ENCODE assay signal across 1 cellular context in the genomic region with DNA sequence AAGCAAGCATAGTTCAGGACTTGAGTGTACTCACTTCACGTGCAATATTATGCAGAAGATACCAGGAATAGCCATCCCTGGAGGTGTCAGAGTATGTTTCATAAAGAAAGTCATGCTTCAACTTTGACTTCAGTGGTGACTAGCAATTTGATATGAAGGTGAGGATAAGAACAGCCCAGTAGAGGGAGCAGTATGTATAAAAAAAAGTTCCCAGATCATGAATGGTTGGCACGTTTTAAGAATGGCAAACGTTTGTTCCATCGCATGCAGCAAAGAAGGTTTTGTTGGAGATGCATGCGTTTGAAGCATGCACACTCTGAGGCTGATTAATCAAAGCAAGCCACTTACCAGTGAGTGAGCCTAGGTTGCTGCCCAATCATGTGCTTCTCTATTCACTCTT.
TF ChIP-seq lines count a peak whose summit lies in the region.

No MANE protein-coding gene starts in this region.

TF ChIP-seq in GM23338, 12 proteins besides CTCF, POLR2A, EP300 and RAD21:
- TF ChIP-seq EZH2phosphoT487 (IDR thresholded peaks at IDR 0.05; ENCODE audit: unreplicated experiment) (no peak), EZH2 (IDR thresholded peaks at IDR 0.05; ENCODE audit: low read depth, unreplicated experiment) (no peak), CREB1 (CRISPR knock-in tag; IDR thresholded peaks at IDR 0.05; ENCODE audit: low read depth) (no peak), STAT1 (IDR thresholded peaks at IDR 0.05; ENCODE audit: unreplicated experiment) (no peak), NANOG (IDR thresholded peaks at IDR 0.05; ENCODE audit: borderline replicate concordance) (no peak)
- TF ChIP-seq, protein P1, sequence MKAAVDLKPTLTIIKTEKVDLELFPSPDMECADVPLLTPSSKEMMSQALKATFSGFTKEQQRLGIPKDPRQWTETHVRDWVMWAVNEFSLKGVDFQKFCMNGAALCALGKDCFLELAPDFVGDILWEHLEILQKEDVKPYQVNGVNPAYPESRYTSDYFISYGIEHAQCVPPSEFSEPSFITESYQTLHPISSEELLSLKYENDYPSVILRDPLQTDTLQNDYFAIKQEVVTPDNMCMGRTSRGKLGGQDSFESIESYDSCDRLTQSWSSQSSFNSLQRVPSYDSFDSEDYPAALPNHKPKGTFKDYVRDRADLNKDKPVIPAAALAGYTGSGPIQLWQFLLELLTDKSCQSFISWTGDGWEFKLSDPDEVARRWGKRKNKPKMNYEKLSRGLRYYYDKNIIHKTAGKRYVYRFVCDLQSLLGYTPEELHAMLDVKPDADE (IDR thresholded peaks at IDR 0.05) = no peak
- TF ChIP-seq, protein P2, sequence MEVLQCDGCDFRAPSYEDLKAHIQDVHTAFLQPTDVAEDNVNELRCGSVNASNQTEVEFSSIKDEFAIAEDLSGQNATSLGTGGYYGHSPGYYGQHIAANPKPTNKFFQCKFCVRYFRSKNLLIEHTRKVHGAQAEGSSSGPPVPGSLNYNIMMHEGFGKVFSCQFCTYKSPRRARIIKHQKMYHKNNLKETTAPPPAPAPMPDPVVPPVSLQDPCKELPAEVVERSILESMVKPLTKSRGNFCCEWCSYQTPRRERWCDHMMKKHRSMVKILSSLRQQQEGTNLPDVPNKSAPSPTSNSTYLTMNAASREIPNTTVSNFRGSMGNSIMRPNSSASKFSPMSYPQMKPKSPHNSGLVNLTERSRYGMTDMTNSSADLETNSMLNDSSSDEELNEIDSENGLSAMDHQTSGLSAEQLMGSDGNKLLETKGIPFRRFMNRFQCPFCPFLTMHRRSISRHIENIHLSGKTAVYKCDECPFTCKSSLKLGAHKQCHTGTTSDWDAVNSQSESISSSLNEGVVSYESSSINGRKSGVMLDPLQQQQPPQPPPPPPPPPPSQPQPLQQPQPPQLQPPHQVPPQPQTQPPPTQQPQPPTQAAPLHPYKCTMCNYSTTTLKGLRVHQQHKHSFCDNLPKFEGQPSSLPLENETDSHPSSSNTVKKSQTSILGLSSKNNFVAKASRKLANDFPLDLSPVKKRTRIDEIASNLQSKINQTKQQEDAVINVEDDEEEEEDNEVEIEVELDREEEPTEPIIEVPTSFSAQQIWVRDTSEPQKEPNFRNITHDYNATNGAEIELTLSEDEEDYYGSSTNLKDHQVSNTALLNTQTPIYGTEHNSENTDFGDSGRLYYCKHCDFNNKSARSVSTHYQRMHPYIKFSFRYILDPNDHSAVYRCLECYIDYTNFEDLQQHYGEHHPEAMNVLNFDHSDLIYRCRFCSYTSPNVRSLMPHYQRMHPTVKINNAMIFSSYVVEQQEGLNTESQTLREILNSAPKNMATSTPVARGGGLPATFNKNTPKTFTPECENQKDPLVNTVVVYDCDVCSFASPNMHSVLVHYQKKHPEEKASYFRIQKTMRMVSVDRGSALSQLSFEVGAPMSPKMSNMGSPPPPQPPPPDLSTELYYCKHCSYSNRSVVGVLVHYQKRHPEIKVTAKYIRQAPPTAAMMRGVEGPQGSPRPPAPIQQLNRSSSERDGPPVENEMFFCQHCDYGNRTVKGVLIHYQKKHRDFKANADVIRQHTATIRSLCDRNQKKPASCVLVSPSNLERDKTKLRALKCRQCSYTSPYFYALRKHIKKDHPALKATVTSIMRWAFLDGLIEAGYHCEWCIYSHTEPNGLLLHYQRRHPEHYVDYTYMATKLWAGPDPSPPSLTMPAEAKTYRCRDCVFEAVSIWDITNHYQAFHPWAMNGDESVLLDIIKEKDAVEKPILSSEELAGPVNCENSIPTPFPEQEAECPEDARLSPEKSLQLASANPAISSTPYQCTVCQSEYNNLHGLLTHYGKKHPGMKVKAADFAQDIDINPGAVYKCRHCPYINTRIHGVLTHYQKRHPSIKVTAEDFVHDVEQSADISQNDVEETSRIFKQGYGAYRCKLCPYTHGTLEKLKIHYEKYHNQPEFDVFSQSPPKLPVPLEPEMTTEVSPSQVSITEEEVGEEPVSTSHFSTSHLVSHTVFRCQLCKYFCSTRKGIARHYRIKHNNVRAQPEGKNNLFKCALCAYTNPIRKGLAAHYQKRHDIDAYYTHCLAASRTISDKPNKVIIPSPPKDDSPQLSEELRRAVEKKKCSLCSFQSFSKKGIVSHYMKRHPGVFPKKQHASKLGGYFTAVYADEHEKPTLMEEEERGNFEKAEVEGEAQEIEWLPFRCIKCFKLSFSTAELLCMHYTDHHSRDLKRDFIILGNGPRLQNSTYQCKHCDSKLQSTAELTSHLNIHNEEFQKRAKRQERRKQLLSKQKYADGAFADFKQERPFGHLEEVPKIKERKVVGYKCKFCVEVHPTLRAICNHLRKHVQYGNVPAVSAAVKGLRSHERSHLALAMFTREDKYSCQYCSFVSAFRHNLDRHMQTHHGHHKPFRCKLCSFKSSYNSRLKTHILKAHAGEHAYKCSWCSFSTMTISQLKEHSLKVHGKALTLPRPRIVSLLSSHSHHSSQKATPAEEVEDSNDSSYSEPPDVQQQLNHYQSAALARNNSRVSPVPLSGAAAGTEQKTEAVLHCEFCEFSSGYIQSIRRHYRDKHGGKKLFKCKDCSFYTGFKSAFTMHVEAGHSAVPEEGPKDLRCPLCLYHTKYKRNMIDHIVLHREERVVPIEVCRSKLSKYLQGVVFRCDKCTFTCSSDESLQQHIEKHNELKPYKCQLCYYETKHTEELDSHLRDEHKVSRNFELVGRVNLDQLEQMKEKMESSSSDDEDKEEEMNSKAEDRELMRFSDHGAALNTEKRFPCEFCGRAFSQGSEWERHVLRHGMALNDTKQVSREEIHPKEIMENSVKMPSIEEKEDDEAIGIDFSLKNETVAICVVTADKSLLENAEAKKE (CRISPR knock-in tag; IDR thresholded peaks at IDR 0.05) = no peak
- TF ChIP-seq, protein P3, sequence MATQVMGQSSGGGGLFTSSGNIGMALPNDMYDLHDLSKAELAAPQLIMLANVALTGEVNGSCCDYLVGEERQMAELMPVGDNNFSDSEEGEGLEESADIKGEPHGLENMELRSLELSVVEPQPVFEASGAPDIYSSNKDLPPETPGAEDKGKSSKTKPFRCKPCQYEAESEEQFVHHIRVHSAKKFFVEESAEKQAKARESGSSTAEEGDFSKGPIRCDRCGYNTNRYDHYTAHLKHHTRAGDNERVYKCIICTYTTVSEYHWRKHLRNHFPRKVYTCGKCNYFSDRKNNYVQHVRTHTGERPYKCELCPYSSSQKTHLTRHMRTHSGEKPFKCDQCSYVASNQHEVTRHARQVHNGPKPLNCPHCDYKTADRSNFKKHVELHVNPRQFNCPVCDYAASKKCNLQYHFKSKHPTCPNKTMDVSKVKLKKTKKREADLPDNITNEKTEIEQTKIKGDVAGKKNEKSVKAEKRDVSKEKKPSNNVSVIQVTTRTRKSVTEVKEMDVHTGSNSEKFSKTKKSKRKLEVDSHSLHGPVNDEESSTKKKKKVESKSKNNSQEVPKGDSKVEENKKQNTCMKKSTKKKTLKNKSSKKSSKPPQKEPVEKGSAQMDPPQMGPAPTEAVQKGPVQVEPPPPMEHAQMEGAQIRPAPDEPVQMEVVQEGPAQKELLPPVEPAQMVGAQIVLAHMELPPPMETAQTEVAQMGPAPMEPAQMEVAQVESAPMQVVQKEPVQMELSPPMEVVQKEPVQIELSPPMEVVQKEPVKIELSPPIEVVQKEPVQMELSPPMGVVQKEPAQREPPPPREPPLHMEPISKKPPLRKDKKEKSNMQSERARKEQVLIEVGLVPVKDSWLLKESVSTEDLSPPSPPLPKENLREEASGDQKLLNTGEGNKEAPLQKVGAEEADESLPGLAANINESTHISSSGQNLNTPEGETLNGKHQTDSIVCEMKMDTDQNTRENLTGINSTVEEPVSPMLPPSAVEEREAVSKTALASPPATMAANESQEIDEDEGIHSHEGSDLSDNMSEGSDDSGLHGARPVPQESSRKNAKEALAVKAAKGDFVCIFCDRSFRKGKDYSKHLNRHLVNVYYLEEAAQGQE (IDR thresholded peaks at IDR 0.05; ENCODE audit: unreplicated experiment) = no peak
